Comparison of ENCODE assay signal across 10 cellular contexts in the genomic region with DNA sequence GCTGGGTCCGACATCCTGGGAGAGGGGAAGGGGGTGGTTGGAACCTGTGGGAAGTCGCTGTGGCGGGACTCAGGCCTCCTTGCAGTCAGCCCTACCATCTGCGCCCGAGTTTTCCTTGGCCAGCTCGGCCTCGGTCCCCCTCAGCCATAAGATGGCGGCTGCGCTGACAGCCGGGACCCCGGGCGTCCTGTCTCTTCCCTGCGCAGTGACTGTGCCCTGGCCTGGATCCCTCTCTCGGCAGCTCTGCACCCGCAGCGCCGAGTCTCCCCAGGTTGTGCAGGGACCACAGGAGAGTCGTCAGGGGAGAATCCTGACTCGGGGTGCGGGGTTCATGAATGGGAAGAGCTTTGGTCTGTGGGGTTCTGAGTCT. TPM values are rescaled to one million over a fixed set of nuclear protein-coding genes. Genes with fewer than 3 reads are reported as not detected.
DNase-seq lines count a peak whose midpoint lies in the region; ATAC-seq and TF ChIP-seq lines count a peak whose summit lies in the region.
"Had no signal": no experiment of that assay in that cellular context is flagged by ENCODE, and none has a peak within 500 bp of the region (broad histone marks: within the 10 kb centered on the region; RNA-seq: fewer than 3 reads in every experiment).

No MANE protein-coding gene starts in this region.

- H3K14ac ChIP-seq in IMR-90 (replicated peaks; ENCODE audit: low read depth, low read length), result no peak overlapping the region

- no peak overlapping the region for H4K5ac ChIP-seq in IMR-90 (ENCODE audit: low read depth, low read length)

- peaks cover 37% of the 10 kb centered on the region for H3K9me3 Mint-ChIP-seq in dendritic cell treated with granulocyte-macrophage colony-stimulating factor and Interleukin-4, amounts not matched to agents 40 ng/mL and 50 ng/mL, for 4 days

- WGBS in IMR-90 (ENCODE audit: extremely low coverage in 2 of 2, insufficient read length in 1 of 2), 2 experiments, result 0% methylated on average over 2 of the region's 20 CpGs; no CpG with 5 or more reads in 1 of the 2 experiments

- TF ChIP-seq POLR2A in IMR-90 (IDR thresholded peaks at IDR 0.05; ENCODE audit: low read depth, low read length), result no peak

- no peak overlapping the region for H3K4ac ChIP-seq in IMR-90 (ENCODE audit: low read depth, low read length)

- no peak overlapping the region for H3K56ac ChIP-seq in IMR-90 (ENCODE audit: extremely low read depth, insufficient read depth, low read length)

- in situ Hi-C loops in IMR-90 (cut with MboI; ENCODE audit: low sequenced_read_pairs), result no loop called here

- H3K36me3 ChIP-seq in IMR-90 (ENCODE audit: control insufficient read depth, insufficient read depth, low read length) (no peaks in the 10 kb centered on the region), osteoblast (ENCODE audit: insufficient read depth, low read length) (no peaks in the 10 kb centered on the region)
- H3K36me3 ChIP-seq: SJSA1 had no signal

- POLR2A ChIA-PET in IMR-90 (lab: Charles Lee; ENCODE audit: unreplicated experiment), result no interaction called here

- H3K27ac ChIP-seq in IMR-90 (ENCODE audit: insufficient read depth, low read length), result no peak overlapping the region
- H3K27ac ChIP-seq in osteoblast (ENCODE audit: low read depth, low read length), result no peak overlapping the region
- H3K27ac ChIP-seq: A549, SJSA1 had no signal

- TF ChIP-seq RAD21 in IMR-90 (IDR thresholded peaks at IDR 0.05; ENCODE audit: low read length), result no peak

- no peak overlapping the region for H2BK20ac ChIP-seq in IMR-90 (ENCODE audit: low read depth, low read length)

- BruUV-seq in IMR-90 (replicated peaks; lab: Mats Ljungman, UMichigan), result no TSS peak

- H4K8ac ChIP-seq in IMR-90 (ENCODE audit: low read depth in 2 of 2, low read length in 2 of 2), result no peak overlapping the region

- dilution Hi-C loops in IMR-90 (cut with HindIII; ENCODE audit: low sequenced_read_pairs, unreplicated experiment), result no loop called here

- H4K91ac ChIP-seq in IMR-90 (ENCODE audit: insufficient read depth, low read depth, low read length), result no peak overlapping the region

- H3K4me1 ChIP-seq in IMR-90 (ENCODE audit: control insufficient read depth, insufficient read depth, low read length) (no peaks in the 10 kb centered on the region), osteoblast (ENCODE audit: insufficient read depth, low read length) (no peaks in the 10 kb centered on the region)
- H3K4me1 ChIP-seq: A549, SJSA1 had no signal

- H2AFZ ChIP-seq in IMR-90 (replicated peaks; ENCODE audit: low read length, poor library complexity) (peak overlapping the region; percentile 75), osteoblast (ENCODE audit: low read length) (peak overlapping the region; percentile 94)

- H2BK15ac ChIP-seq in IMR-90 (ENCODE audit: low read depth, low read length), result no peak overlapping the region

- H3K9ac ChIP-seq in IMR-90 (ENCODE audit: low read depth, low read length), result no peak overlapping the region

- H2AK5ac ChIP-seq in IMR-90 (ENCODE audit: low read depth, low read length), result no peak overlapping the region

- H3K4me3 ChIP-seq in IMR-90 (ENCODE audit: insufficient read depth, low read depth, low read length) (peak overlapping the region; percentile 43), osteoblast (ENCODE audit: insufficient read depth, low read length) (peak overlapping the region; percentile 77)
- H3K4me3 ChIP-seq: A549, SJSA1 had no signal

- no peak overlapping the region for H2BK5ac ChIP-seq in IMR-90 (ENCODE audit: low read depth, low read length, poor library complexity, severe bottlenecking)

- intact Hi-C loops in IMR-90 (cut with micrococcal nuclease), result no loop called here
- intact Hi-C loops in dendritic cell treated with granulocyte-macrophage colony-stimulating factor and Interleukin-4, amounts not matched to agents 40 ng/mL and 50 ng/mL, for 4 days (cut with micrococcal nuclease), result no loop called here

- H3K4me2 ChIP-seq in IMR-90 (ENCODE audit: low read depth, low read length) (no peak overlapping the region), osteoblast (ENCODE audit: insufficient read depth, low read length) (peak overlapping the region; percentile 85)
- H3K4me2 ChIP-seq: A549 had no signal

- ATAC-seq in IMR-90 (ENCODE audit: low read depth) (peak; percentile 40; the same call in 1 of the 2 replicates), HG02852 (IDR thresholded peaks at IDR 0.05; ENCODE audit: unreplicated experiment) (no peak)
- ATAC-seq: A549 had no signal

- no peaks in the 10 kb centered on the region for H3K9me1 ChIP-seq in IMR-90 (ENCODE audit: insufficient read depth, low read length)

- CTCF ChIA-PET in IMR-90 (lab: Yijun Ruan, JAX), result no interaction called here

- no peak for TF ChIP-seq CTCF in IMR-90 (conservative IDR thresholded peaks at IDR 0.05; ENCODE audit: low read depth, low read length)
- TF ChIP-seq CTCF in osteoblast (IDR thresholded peaks at IDR 0.05; ENCODE audit: extremely low read depth, low read depth, low read length), result no peak

- H2BK120ac ChIP-seq in IMR-90 (ENCODE audit: low read depth, low read length), result no peak overlapping the region

- H3K79me2 ChIP-seq in osteoblast (ENCODE audit: insufficient read depth, low read length), result no peaks in the 10 kb centered on the region

- peak overlapping the region; percentile 85 for H3K27ac Mint-ChIP-seq in dendritic cell treated with granulocyte-macrophage colony-stimulating factor and Interleukin-4, amounts not matched to agents 40 ng/mL and 50 ng/mL, for 4 days

- peaks cover 14% of the 10 kb centered on the region for H3K9me3 ChIP-seq in IMR-90 (ENCODE audit: control insufficient read depth, insufficient read depth, low read length)
- no peaks in the 10 kb centered on the region for H3K9me3 ChIP-seq in osteoblast (ENCODE audit: low read depth, low read length)

- no peaks in the 10 kb centered on the region for H3K27me3 Mint-ChIP-seq in dendritic cell treated with granulocyte-macrophage colony-stimulating factor and Interleukin-4, amounts not matched to agents 40 ng/mL and 50 ng/mL, for 4 days

- no peak overlapping the region for H2AK9ac ChIP-seq in IMR-90 (replicated peaks; ENCODE audit: low read depth, low read length, poor library complexity)

- H3K4me1 Mint-ChIP-seq in dendritic cell treated with granulocyte-macrophage colony-stimulating factor and Interleukin-4, amounts not matched to agents 40 ng/mL and 50 ng/mL, for 4 days (ENCODE audit: low read depth), result peaks cover 10% of the 10 kb centered on the region

- H3K79me1 ChIP-seq in IMR-90 (ENCODE audit: low read depth in 1 of 2, low read length in 2 of 2), result no peaks in the 10 kb centered on the region

- peaks cover 17% of the 10 kb centered on the region for H3K36me3 Mint-ChIP-seq in dendritic cell treated with granulocyte-macrophage colony-stimulating factor and Interleukin-4, amounts not matched to agents 40 ng/mL and 50 ng/mL, for 4 days (ENCODE audit: low read depth)

- no peak overlapping the region for H3K23ac ChIP-seq in IMR-90 (ENCODE audit: low read depth, low read length)

- peak overlapping the region; percentile 92 for H3K4me3 Mint-ChIP-seq in dendritic cell treated with granulocyte-macrophage colony-stimulating factor and Interleukin-4, amounts not matched to agents 40 ng/mL and 50 ng/mL, for 4 days

- no peak overlapping the region for H3K18ac ChIP-seq in IMR-90 (ENCODE audit: low read depth, low read length)

- H4K20me1 ChIP-seq in IMR-90 (ENCODE audit: insufficient read depth, low read length) (no peaks in the 10 kb centered on the region), osteoblast (ENCODE audit: insufficient read depth, low read length) (no peaks in the 10 kb centered on the region)

- H3K27me3 ChIP-seq in IMR-90 (ENCODE audit: control insufficient read depth, insufficient read depth, low read length), result no peaks in the 10 kb centered on the region
- H3K27me3 ChIP-seq in osteoblast (ENCODE audit: insufficient read depth, low read length), result no peaks in the 10 kb centered on the region
- H3K27me3 ChIP-seq: SJSA1 had no signal

- DNase-seq in NCI-H2029 (lab: John Stamatoyannopoulos, UW), result peak; percentile 66
- DNase-seq in NCI-H2029 treated with DMSO at 0.1 percent for 48 hours (lab: John Stamatoyannopoulos, UW), result no peak
- DNase-seq in IMR-90, result no peak
- DNase-seq in osteoblast (ENCODE audit: insufficient read length, low spot score, missing footprints), result no peak
- no peak for DNase-seq in NCI-H1694 treated with DMSO at 0.1 percent for 48 hours (lab: John Stamatoyannopoulos, UW)
- DNase-seq in MV-4-11 (lab: John Stamatoyannopoulos, UW), result no peak

TF ChIP-seq in IMR-90, 13 proteins besides CTCF, POLR2A, EP300 and RAD21 (continues in another document):
- TF ChIP-seq BHLHE40 (IDR thresholded peaks at IDR 0.05; ENCODE audit: low read depth, low read length) (no peak), MAZ (IDR thresholded peaks at IDR 0.05; ENCODE audit: borderline replicate concordance, low read depth, low read length) (no peak), ELK1 (IDR thresholded peaks at IDR 0.05; ENCODE audit: borderline replicate concordance, low read depth, low read length) (no peak), SMC3 (IDR thresholded peaks at IDR 0.05; ENCODE audit: low read depth, low read length) (no peak)
- TF ChIP-seq, protein P1, sequence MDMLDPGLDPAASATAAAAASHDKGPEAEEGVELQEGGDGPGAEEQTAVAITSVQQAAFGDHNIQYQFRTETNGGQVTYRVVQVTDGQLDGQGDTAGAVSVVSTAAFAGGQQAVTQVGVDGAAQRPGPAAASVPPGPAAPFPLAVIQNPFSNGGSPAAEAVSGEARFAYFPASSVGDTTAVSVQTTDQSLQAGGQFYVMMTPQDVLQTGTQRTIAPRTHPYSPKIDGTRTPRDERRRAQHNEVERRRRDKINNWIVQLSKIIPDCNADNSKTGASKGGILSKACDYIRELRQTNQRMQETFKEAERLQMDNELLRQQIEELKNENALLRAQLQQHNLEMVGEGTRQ (IDR thresholded peaks at IDR 0.05; ENCODE audit: low read depth, low read length), result no peak

RNA-seq across cellular contexts. Expression of gene ZNF257, which starts 0.3 kb away (rescaled TPM):
- total RNA-seq in IMR-90 (2012; rRNA removed) (0.36 and 0.83 TPM in 2 replicates), osteoblast (0.72 and 0.88 TPM in 2 replicates)
- polyA plus RNA-seq in IMR-90 (2012; rRNA removed), result 0.20 and 0.21 TPM in 2 replicates
- 0.15 TPM in 1 of 2 replicates, not detected in the other for polyA plus RNA-seq in IMR-90 (2012; cell fraction: cytosol; rRNA removed)
- 0.07 and 0.14 TPM in 2 replicates for polyA plus RNA-seq in IMR-90 (2012; cell fraction: nucleus; rRNA removed; ENCODE audit: low replicate concordance)
- total RNA-seq: SJSA1 had no signal
- polyA plus RNA-seq: A549 had no signal

RNA-seq across cellular contexts. Expression of gene ZNF208, which starts 41.9 kb away (rescaled TPM):
- total RNA-seq in IMR-90 (2012; rRNA removed) (not detected in 2 replicates), osteoblast (1.2 and 1.4 TPM in 2 replicates)
- not detected in 2 replicates for polyA plus RNA-seq in IMR-90 (2012; rRNA removed)
- polyA plus RNA-seq in IMR-90 (2012; cell fraction: cytosol; rRNA removed), result not detected in 2 replicates
- 0.03 TPM in 1 of 2 replicates, not detected in the other for polyA plus RNA-seq in IMR-90 (2012; cell fraction: nucleus; rRNA removed; ENCODE audit: low replicate concordance)
- total RNA-seq: SJSA1 had no signal
- polyA plus RNA-seq: A549 had no signal
